ENCODE assay signal across 8 cellular contexts in the genomic region with DNA sequence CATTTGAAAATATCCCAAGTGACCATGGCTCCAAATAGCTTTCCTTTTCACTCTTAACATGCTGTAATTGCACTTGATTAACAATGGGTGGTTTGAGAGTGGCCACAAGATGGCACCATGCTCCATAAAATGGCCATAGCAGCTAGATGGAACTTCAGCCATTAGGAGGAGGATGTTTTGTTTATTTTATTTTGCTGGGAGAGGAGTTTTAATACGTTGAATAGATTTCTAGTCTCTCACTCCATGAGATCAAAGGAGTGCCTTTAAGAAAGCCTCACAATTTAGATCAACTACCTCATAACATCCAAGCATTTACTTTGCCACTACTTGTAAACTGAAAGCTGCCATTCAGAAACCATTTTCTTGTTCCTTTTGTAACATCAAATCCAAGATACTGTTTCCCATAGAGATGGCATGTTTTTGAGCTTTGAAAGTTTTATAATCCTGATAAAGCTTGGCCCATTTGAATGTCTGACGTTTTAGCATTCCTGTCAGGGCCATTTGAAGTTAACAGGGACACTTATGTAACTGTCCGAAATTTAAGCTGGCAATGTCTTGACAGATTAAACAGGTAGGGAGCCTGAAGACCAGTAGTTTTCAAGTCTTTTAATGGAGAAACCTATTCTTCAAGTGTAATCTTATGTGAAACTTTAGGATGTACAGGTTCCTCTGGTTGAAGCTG. TPM values are rescaled to one million over a fixed set of nuclear protein-coding genes. Genes with fewer than 3 reads are reported as not detected.
DNase-seq lines count a peak whose midpoint lies in the region; ATAC-seq lines count a peak whose summit lies in the region.

No MANE protein-coding gene starts in this region.

- ATAC-seq in left cardiac atrium (peak; percentile 15 to 38), GM18520 (IDR thresholded peaks at IDR 0.05; ENCODE audit: unreplicated experiment) (no peak), GM18511 (IDR thresholded peaks at IDR 0.05; ENCODE audit: unreplicated experiment) (no peak)

- H3K36me3 ChIP-seq in SK-N-MC (ENCODE audit: insufficient read depth, low read length) = peaks cover 76% of the 10 kb centered on the region

- intact Hi-C loops in left cardiac atrium (cut with DNase I) = loop anchor here in 1 of 2 donors (2.0 to 5.0 kb wide), 4 partner anchors 100 to 310 kb away; no protein-coding TSS in a partner anchor

- DNase-seq in Daoy (ENCODE audit: low read depth) (peak; percentile 69), NAMALWA (ENCODE audit: low spot score) (peak; percentile 86), SK-N-MC (ENCODE audit: low read depth, low spot score) (peak; percentile 62), amniotic stem cell (lab: John Stamatoyannopoulos, UW) (peak; percentile 61), left cardiac atrium (peak; percentile 82), retina (peak; percentile 72)

- H3K9ac ChIP-seq in SK-N-MC (ENCODE audit: insufficient read length) = no peak overlapping the region

- no peak overlapping the region for H3K4me3 ChIP-seq in SK-N-MC

- no peaks in the 10 kb centered on the region for H3K9me3 ChIP-seq in SK-N-MC (ENCODE audit: low read depth, low read length)

- peak overlapping the region; percentile 38 for H3K27ac ChIP-seq in SK-N-MC

RNA-seq across cellular contexts. Expression of a gene that starts 4.7 kb away (rescaled TPM):
- total RNA-seq in Daoy (2014; rRNA removed; shearing (Covaris generic)) = 145 and 148 TPM in 2 replicates
- total RNA-seq in left cardiac atrium = 10 to 100 TPM in 1 of 2 donors, 1 to 10 TPM in 1; 9.4 to 11.4 TPM

RNA-seq across cellular contexts. Expression of a gene that starts 5.0 kb away (rescaled TPM):
- total RNA-seq in Daoy (2014; rRNA removed; shearing (Covaris generic)) = 61.1 and 70.8 TPM in 2 replicates
- total RNA-seq in left cardiac atrium = 100 to 1,000 TPM; 112 to 114 TPM

RNA-seq across cellular contexts. Expression of a gene that starts 19.4 kb away (rescaled TPM):
- 30.0 and 35.9 TPM in 2 replicates for total RNA-seq in Daoy (2014; rRNA removed; shearing (Covaris generic))
- total RNA-seq in left cardiac atrium = 10 to 100 TPM; 44.9 to 54.1 TPM

RNA-seq across cellular contexts. Expression of a gene that starts 30.7 kb away (rescaled TPM):
- total RNA-seq in Daoy (2014; rRNA removed; shearing (Covaris generic)) = 21.3 and 33.8 TPM in 2 replicates
- 10 to 100 TPM; 26.3 to 67.5 TPM for total RNA-seq in left cardiac atrium

RNA-seq across cellular contexts. Expression of a gene that starts 45.0 kb away (rescaled TPM):
- 0.68 and 2.1 TPM in 2 replicates for total RNA-seq in Daoy (2014; rRNA removed; shearing (Covaris generic))
- 1 to 10 TPM; 4.0 to 5.0 TPM for total RNA-seq in left cardiac atrium

Comparison
In these comparisons a context has a peak if more than half of its experiments do, and no peak if none do; other contexts are left out.
1. ATAC-seq: peak in left cardiac atrium (2 of 2); none in GM18520 (single experiment) and GM18511 (single experiment).
2. RNA of a gene that starts 4.7 kb away (total RNA-seq): 145 to 148 TPM in Daoy; 9.4 to 11.4 TPM in left cardiac atrium; every median in the first group is over 10 times any median in the second.
3. Peak in every context shown above with its lines, with median percentiles within 50 percentile points of each other: DNase-seq.